Comparison of ENCODE assay signal across 8 cellular contexts in the genomic region with DNA sequence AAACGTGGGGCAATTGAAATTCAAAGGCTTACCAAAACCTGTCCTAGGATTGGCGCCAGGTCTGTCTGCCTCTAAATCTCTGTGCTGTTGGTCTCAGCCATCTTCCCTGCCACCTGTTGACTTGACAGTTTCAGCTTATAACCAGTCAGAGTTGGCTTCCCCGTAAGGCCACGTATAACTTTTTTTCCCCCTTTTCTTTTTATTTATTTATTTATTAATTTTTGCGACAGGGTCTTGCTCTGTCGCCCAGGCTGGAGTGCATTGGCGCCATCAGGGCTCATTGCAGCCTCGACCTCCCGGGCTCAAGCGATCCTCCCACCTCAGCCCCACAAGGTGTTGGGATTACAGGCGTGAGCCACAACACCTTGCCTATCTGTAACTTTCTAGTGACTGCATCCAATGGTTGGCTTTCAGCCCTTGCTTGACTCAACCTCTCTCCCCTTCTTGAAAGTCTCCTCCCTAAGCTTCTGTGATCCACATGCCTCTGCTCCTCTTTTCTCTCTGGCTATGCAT. TPM values are rescaled to one million over a fixed set of nuclear protein-coding genes. Genes with fewer than 3 reads are reported as not detected.
A peak's percentile ranks its signal among the peaks of the same experiment; 100 is the strongest.
DNase-seq lines count a peak whose midpoint lies in the region; ATAC-seq and TF ChIP-seq lines count a peak whose summit lies in the region.

No MANE protein-coding gene starts in this region.

- intact Hi-C loops in breast epithelium (cut with DNase I; ENCODE audit: low total_unique reads) (no loop called here), vagina (cut with DNase I) (loop anchor here (2.0 kb wide), 1 partner anchor 45 kb away; a partner anchor contains a TSS)

- no peak for TF ChIP-seq CTCF in breast epithelium (IDR thresholded peaks at IDR 0.05)
- TF ChIP-seq CTCF in vagina (IDR thresholded peaks at IDR 0.05): no peak

- H3K9me3 ChIP-seq in breast epithelium: no peaks in the 10 kb centered on the region
- H3K9me3 ChIP-seq in vagina: no peaks in the 10 kb centered on the region

- peak; percentile 19 for DNase-seq in stimulated activated CD4-positive, alpha-beta T cell treated with anti-CD3 and anti-CD28 coated beads, Interleukin-15, amount 100 ng/mL, for 24 hours
- no peak for DNase-seq in stimulated activated CD4-positive, alpha-beta T cell treated with anti-CD3 and anti-CD28 coated beads, Interleukin-2, amount 100 ng/mL, for 24 hours
- no peak for DNase-seq in breast epithelium (ENCODE audit: low spot score in 2 of 2)
- peak; percentile 51 for DNase-seq in mesenteric fat pad (ENCODE audit: low spot score)
- no peak for DNase-seq in vagina (ENCODE audit: extremely low spot score in 2 of 2)
- DNase-seq in iPS-NIHi7 (ENCODE audit: extremely low spot score): no peak

- TF ChIP-seq POLR2A in breast epithelium (IDR thresholded peaks at IDR 0.05) (no peak), vagina (IDR thresholded peaks at IDR 0.05) (no peak)

- ATAC-seq in HG02798 (IDR thresholded peaks at IDR 0.05; ENCODE audit: poor library complexity, unreplicated experiment): no peak
- no peak for ATAC-seq in GM21576 (IDR thresholded peaks at IDR 0.05; ENCODE audit: unreplicated experiment)

- H3K4me1 ChIP-seq in breast epithelium (peaks cover 6 to 26% of the 10 kb centered on the region in 2 donors), vagina (peaks cover 30% of the 10 kb centered on the region)

- H3K27me3 ChIP-seq in breast epithelium (no peaks in the 10 kb centered on the region), vagina (no peaks in the 10 kb centered on the region)

- H3K4me3 ChIP-seq in breast epithelium: peak overlapping the region; percentile 88 to 93 (median 92)
- peak overlapping the region; percentile 87 to 89 for H3K4me3 ChIP-seq in vagina

- H3K27ac ChIP-seq in breast epithelium (peak overlapping the region; percentile 96 to 99), vagina (peak overlapping the region; percentile 94)

- H3K36me3 ChIP-seq in breast epithelium (peaks cover 11% of the 10 kb centered on the region), vagina (peaks cover 0 to 18% of the 10 kb centered on the region in 2 donors)

RNA-seq across cellular contexts. Expression of a gene that starts 1.4 kb away (rescaled TPM):
- 10 to 100 TPM; 25.8 to 31.7 (median 27.2) TPM for total RNA-seq in breast epithelium
- total RNA-seq in mesenteric fat pad: 78.8 TPM
- 42.5 TPM for total RNA-seq in vagina

RNA-seq across cellular contexts. Expression of a gene that starts 13.6 kb away (rescaled TPM):
- total RNA-seq in breast epithelium (10 to 100 TPM; 66.2 to 92.6 (median 72.8) TPM), mesenteric fat pad (26.1 TPM), vagina (43.5 TPM)

RNA-seq across cellular contexts. Expression of a gene that starts 13.8 kb away (rescaled TPM):
- total RNA-seq in breast epithelium (1,000 to 10,000 TPM in 1 of 3 donors, 100 to 1,000 TPM in 2; 786 to 1,230 (median 855) TPM), mesenteric fat pad (617 TPM), vagina (1,228 TPM)

RNA-seq across cellular contexts. Expression of a gene that starts 18.2 kb away (rescaled TPM):
- total RNA-seq in breast epithelium: 10 to 100 TPM; 14.6 to 23.3 (median 20.3) TPM
- total RNA-seq in mesenteric fat pad: 11.5 TPM
- total RNA-seq in vagina: 15.7 TPM

RNA-seq across cellular contexts. Expression of a gene that starts 24.0 kb away (rescaled TPM):
- total RNA-seq in breast epithelium (100 to 1,000 TPM in 1 of 3 donors, 10 to 100 TPM in 2; 38.8 to 189 (median 44.2) TPM), mesenteric fat pad (22.1 TPM), vagina (37.6 TPM)

Comparison
In these comparisons a context has a peak if more than half of its experiments do, and no peak if none do; other contexts are left out.
1. DNase-seq: peak in stimulated activated CD4-positive, alpha-beta T cell treated with anti-CD3 and anti-CD28 coated beads, Interleukin-15, amount 100 ng/mL, for 24 hours (single experiment) and mesenteric fat pad (single experiment); none in stimulated activated CD4-positive, alpha-beta T cell treated with anti-CD3 and anti-CD28 coated beads, Interleukin-2, amount 100 ng/mL, for 24 hours (0 of 2), breast epithelium (0 of 2), vagina (0 of 2) and iPS-NIHi7 (single experiment).